1 cellular context compared by ENCODE assay signal in the genomic region with DNA sequence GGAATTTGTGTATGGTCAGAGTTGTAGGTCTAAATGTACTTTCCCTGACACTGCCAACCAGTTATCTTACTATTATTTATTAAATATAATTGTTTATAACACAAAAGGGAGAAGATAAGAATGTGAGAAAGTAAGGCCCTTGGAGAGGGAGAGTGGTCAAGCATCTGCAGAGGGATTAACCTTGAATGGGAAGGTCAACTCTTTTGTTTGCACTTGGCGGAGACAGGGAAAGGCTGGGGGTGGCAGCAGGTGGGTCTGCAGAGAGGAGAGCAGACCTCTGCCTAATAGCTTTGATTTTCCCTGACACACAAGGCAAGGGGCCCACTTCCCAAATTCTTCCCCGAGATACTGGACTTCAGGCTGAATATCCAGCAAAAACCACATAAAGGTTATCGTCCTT.
TF ChIP-seq lines count a peak whose summit lies in the region.

No MANE protein-coding gene starts in this region.

TF ChIP-seq in HepG2, 621 proteins besides CTCF, POLR2A, EP300 and RAD21 (continues in another document):
- TF ChIP-seq ZBTB26 (CRISPR knock-in tag; IDR thresholded peaks at IDR 0.05; ENCODE audit: borderline replicate concordance) (no peak), ISL2 (CRISPR knock-in tag; IDR thresholded peaks at IDR 0.05) (no peak), ZFP41 (CRISPR knock-in tag; IDR thresholded peaks at IDR 0.05; ENCODE audit: borderline replicate concordance) (no peak), PHF21A (CRISPR knock-in tag; IDR thresholded peaks at IDR 0.05) (no peak), FOXP1 (IDR thresholded peaks at IDR 0.05) (no peak), FOXP1 (CRISPR knock-in tag; IDR thresholded peaks at IDR 0.05) (peak; percentile 34; the same call in 1 of the 2 replicates), CEBPG (CRISPR knock-in tag; IDR thresholded peaks at IDR 0.05) (0 out of 2 replicates have a peak, but pooled peaks have one; percentile 4), NR2F6 (IDR thresholded peaks at IDR 0.05) (peak; percentile 90), NR2F6 (CRISPR knock-in tag; IDR thresholded peaks at IDR 0.05) (peak; percentile 93), ZNF720 (CRISPR knock-in tag; IDR thresholded peaks at IDR 0.05) (no peak), HMG20B (CRISPR knock-in tag; conservative IDR thresholded peaks at IDR 0.05) (0 out of 2 replicates have a peak, but pooled peaks have one; percentile 33), ZMAT3 (CRISPR knock-in tag; conservative IDR thresholded peaks at IDR 0.05) (0 out of 2 replicates have a peak, but pooled peaks have one; percentile 43), ZZZ3 (CRISPR knock-in tag; IDR thresholded peaks at IDR 0.05; ENCODE audit: borderline replicate concordance) (no peak), NCOA2 (CRISPR knock-in tag; IDR thresholded peaks at IDR 0.05) (peak; percentile 36; the same call in 1 of the 2 replicates), SOX6 (IDR thresholded peaks at IDR 0.05) (no peak), SOX6 (CRISPR knock-in tag; IDR thresholded peaks at IDR 0.05) (0 out of 2 replicates have a peak, but pooled peaks have one; percentile 4), ZNF891 (CRISPR knock-in tag; IDR thresholded peaks at IDR 0.05) (no peak), PITX1 (CRISPR knock-in tag; IDR thresholded peaks at IDR 0.05) (peak; percentile 99), CBX2 (IDR thresholded peaks at IDR 0.05; ENCODE audit: low read depth, low read length) (no peak), CBX2 (CRISPR knock-in tag; IDR thresholded peaks at IDR 0.05; ENCODE audit: low read depth) (no peak), ZNF691 (CRISPR knock-in tag; IDR thresholded peaks at IDR 0.05; ENCODE audit: borderline replicate concordance, low read depth) (0 out of 2 replicates have a peak, but pooled peaks have one; percentile 36), ZNF737 (CRISPR knock-in tag; IDR thresholded peaks at IDR 0.05; ENCODE audit: borderline replicate concordance) (no peak), RXRB (CRISPR knock-in tag; IDR thresholded peaks at IDR 0.05; ENCODE audit: borderline replicate concordance) (no peak), HOXD1 (CRISPR knock-in tag; IDR thresholded peaks at IDR 0.05) (no peak), RCOR2 (CRISPR knock-in tag; IDR thresholded peaks at IDR 0.05) (peak; percentile 13; the same call in 1 of the 2 replicates), ATAD3A (CRISPR knock-in tag; IDR thresholded peaks at IDR 0.05) (no peak), SALL1 (CRISPR knock-in tag; IDR thresholded peaks at IDR 0.05) (0 out of 2 replicates have a peak, but pooled peaks have one; percentile 4), ZNF264 (CRISPR knock-in tag; IDR thresholded peaks at IDR 0.05) (no peak), EEA1 (CRISPR knock-in tag; IDR thresholded peaks at IDR 0.05; ENCODE audit: borderline replicate concordance) (no peak), FOXP4 (CRISPR knock-in tag; IDR thresholded peaks at IDR 0.05) (peak; percentile 43), SMC3 (IDR thresholded peaks at IDR 0.05; ENCODE audit: low read length) (no peak), ZNF143 (CRISPR knock-in tag; IDR thresholded peaks at IDR 0.05) (no peak), ZHX1 (CRISPR knock-in tag; IDR thresholded peaks at IDR 0.05; ENCODE audit: low read depth) (no peak), DR1 (CRISPR knock-in tag; IDR thresholded peaks at IDR 0.05) (no peak), HNF4A (CRISPR knock-in tag; IDR thresholded peaks at IDR 0.05) (peak; percentile 47; the same call in 1 of the 2 replicates), ZBTB37 (CRISPR knock-in tag; IDR thresholded peaks at IDR 0.05) (no peak), ELK4 (CRISPR knock-in tag; IDR thresholded peaks at IDR 0.05; ENCODE audit: borderline replicate concordance) (no peak), FOXO1 (CRISPR knock-in tag; IDR thresholded peaks at IDR 0.05) (peak; percentile 27; the same call in 1 of the 2 replicates), ETV6 (CRISPR knock-in tag; conservative IDR thresholded peaks at IDR 0.05) (no peak), FOXA1 (IDR thresholded peaks at IDR 0.05) (no peak), FOXA1 (CRISPR knock-in tag; IDR thresholded peaks at IDR 0.05) (peak; percentile 34; the same call in 1 of the 2 replicates), REL (CRISPR knock-in tag; conservative IDR thresholded peaks at IDR 0.05) (no peak), ZNF512B (CRISPR knock-in tag; IDR thresholded peaks at IDR 0.05; ENCODE audit: borderline replicate concordance) (0 out of 2 replicates have a peak, but pooled peaks have one; percentile 16), CCDC6 (CRISPR knock-in tag; IDR thresholded peaks at IDR 0.05) (no peak)
- TF ChIP-seq, protein P1, sequence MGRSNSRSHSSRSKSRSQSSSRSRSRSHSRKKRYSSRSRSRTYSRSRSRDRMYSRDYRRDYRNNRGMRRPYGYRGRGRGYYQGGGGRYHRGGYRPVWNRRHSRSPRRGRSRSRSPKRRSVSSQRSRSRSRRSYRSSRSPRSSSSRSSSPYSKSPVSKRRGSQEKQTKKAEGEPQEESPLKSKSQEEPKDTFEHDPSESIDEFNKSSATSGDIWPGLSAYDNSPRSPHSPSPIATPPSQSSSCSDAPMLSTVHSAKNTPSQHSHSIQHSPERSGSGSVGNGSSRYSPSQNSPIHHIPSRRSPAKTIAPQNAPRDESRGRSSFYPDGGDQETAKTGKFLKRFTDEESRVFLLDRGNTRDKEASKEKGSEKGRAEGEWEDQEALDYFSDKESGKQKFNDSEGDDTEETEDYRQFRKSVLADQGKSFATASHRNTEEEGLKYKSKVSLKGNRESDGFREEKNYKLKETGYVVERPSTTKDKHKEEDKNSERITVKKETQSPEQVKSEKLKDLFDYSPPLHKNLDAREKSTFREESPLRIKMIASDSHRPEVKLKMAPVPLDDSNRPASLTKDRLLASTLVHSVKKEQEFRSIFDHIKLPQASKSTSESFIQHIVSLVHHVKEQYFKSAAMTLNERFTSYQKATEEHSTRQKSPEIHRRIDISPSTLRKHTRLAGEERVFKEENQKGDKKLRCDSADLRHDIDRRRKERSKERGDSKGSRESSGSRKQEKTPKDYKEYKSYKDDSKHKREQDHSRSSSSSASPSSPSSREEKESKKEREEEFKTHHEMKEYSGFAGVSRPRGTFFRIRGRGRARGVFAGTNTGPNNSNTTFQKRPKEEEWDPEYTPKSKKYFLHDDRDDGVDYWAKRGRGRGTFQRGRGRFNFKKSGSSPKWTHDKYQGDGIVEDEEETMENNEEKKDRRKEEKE (IDR thresholded peaks at IDR 0.05): no peak
- TF ChIP-seq, protein P2, sequence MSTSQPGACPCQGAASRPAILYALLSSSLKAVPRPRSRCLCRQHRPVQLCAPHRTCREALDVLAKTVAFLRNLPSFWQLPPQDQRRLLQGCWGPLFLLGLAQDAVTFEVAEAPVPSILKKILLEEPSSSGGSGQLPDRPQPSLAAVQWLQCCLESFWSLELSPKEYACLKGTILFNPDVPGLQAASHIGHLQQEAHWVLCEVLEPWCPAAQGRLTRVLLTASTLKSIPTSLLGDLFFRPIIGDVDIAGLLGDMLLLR (CRISPR knock-in tag; IDR thresholded peaks at IDR 0.05): no peak
- TF ChIP-seq, protein P3, sequence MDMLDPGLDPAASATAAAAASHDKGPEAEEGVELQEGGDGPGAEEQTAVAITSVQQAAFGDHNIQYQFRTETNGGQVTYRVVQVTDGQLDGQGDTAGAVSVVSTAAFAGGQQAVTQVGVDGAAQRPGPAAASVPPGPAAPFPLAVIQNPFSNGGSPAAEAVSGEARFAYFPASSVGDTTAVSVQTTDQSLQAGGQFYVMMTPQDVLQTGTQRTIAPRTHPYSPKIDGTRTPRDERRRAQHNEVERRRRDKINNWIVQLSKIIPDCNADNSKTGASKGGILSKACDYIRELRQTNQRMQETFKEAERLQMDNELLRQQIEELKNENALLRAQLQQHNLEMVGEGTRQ (IDR thresholded peaks at IDR 0.05; ENCODE audit: low read depth, low read length): no peak
- TF ChIP-seq, protein P3 (CRISPR knock-in tag; IDR thresholded peaks at IDR 0.05; ENCODE audit: borderline replicate concordance): no peak
